ENCODE assay signal across 13 cellular contexts in the genomic region with DNA sequence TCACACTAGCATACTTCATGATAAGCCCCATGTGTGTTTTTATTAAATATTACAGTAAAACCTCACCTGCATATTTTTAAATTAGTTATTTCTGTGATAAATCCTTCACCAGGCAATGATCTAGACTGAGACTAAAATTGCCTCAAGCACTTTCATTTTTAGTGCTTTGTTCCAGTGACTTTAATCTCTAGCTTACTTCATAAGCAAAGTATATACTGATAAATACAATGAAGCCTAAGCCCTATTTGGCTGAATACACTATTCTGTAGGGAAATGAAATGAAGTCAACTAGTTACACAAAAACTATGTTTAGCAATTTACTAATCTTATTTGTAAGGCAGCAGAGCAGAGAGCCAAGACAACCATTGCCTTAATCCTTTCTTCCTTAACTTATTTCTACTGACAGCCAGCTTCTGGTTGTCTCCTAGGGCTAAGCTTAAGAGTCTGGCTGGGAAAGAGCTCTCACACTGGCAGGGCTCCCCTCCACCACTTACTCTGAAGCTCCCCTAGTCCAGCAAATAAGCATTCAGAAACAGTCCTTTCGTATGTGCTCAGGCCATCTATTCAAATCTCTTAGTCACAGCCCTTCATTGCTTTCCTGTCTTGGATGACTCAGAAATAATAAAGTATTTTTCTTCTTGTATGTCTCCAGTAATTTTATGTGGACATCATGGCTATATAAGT. TPM values are rescaled to one million over a fixed set of nuclear protein-coding genes. Genes with fewer than 3 reads are reported as not detected.
DNase-seq lines count a peak whose midpoint lies in the region; ATAC-seq and TF ChIP-seq lines count a peak whose summit lies in the region.
"Had no signal": no experiment of that assay in that cellular context is flagged by ENCODE, and none has a peak within 500 bp of the region (broad histone marks: within the 10 kb centered on the region; RNA-seq: fewer than 3 reads in every experiment).

No MANE protein-coding gene starts in this region.

- no peaks in the 10 kb centered on the region for H3K36me3 Mint-ChIP-seq in activated naive CD4-positive, alpha-beta T cell treated with anti-CD3 and anti-CD28 coated beads for 36 hours (ENCODE audit: low read depth)

- no peaks in the 10 kb centered on the region for H3K79me2 ChIP-seq in hepatocyte

- intact Hi-C loops in left cardiac atrium (cut with DNase I), result loop anchor here in 1 of 2 donors (10.0 kb wide), 1 partner anchor 296 kb away; no protein-coding TSS in a partner anchor
- intact Hi-C loops in Right ventricle myocardium superior (cut with DNase I), result no loop called here
- intact Hi-C loops in activated naive CD4-positive, alpha-beta T cell treated with anti-CD3 and anti-CD28 coated beads for 36 hours (cut with micrococcal nuclease), result no loop called here

- H3K4me1 Mint-ChIP-seq in activated naive CD4-positive, alpha-beta T cell treated with anti-CD3 and anti-CD28 coated beads for 36 hours (ENCODE audit: low read depth), result peaks cover 13% of the 10 kb centered on the region
- H3K4me1 Mint-ChIP-seq: B cell had no signal

- no peak overlapping the region for H2AFZ ChIP-seq in hepatocyte

- no peak overlapping the region for H3K27ac ChIP-seq in hepatocyte
- H3K27ac ChIP-seq: psoas muscle had no signal

- H3K27ac Mint-ChIP-seq in activated naive CD4-positive, alpha-beta T cell treated with anti-CD3 and anti-CD28 coated beads for 36 hours, result no peak overlapping the region
- H3K27ac Mint-ChIP-seq: B cell had no signal

- no peaks in the 10 kb centered on the region for H3K9me3 ChIP-seq in hepatocyte (ENCODE audit: low read depth)
- H3K9me3 ChIP-seq: psoas muscle had no signal

- no peak for DNase-seq in left cardiac atrium
- no peak for DNase-seq in Right ventricle myocardium superior
- peak; percentile 53 for DNase-seq in amniotic stem cell (lab: John Stamatoyannopoulos, UW)
- peak; percentile 15 for DNase-seq in hepatocyte (ENCODE audit: low spot score)
- DNase-seq in activated naive CD4-positive, alpha-beta T cell treated with anti-CD3 and anti-CD28 coated beads for 36 hours, result no peak
- no peak for DNase-seq in NCI-H526 (lab: John Stamatoyannopoulos, UW)
- no peak for DNase-seq in H7
- DNase-seq: activated T-cell treated with anti-CD3 and anti-CD28 coated beads, Interleukin-2, amount 50 U/mL, for 1 hour; cerebellar nuclear complex; NCI-H2081 treated with DMSO at 0.1 percent for 48 hours; psoas muscle had no signal

- no peaks in the 10 kb centered on the region for H3K27me3 ChIP-seq in hepatocyte
- peaks cover 12% of the 10 kb centered on the region; the same call in 1 of the 2 replicates for H3K27me3 ChIP-seq in H7 (ENCODE audit: control insufficient read depth, insufficient read depth, low read length)

- CTCF ChIA-PET in activated naive CD4-positive, alpha-beta T cell treated with anti-CD3 and anti-CD28 coated beads for 36 hours (lab: Charles Lee), result interaction anchor here (0.8 to 1.5 kb wide), 4 partner anchors 17 to 375 kb away, joined by 3 to 5 read pairs (median 4); no protein-coding TSS in a partner anchor

- no peak overlapping the region for H3K4me3 Mint-ChIP-seq in activated naive CD4-positive, alpha-beta T cell treated with anti-CD3 and anti-CD28 coated beads for 36 hours
- H3K4me3 Mint-ChIP-seq: B cell had no signal

- WGBS in hepatocyte (ENCODE audit: low lambda C conversion rate, missing lambda C conversion rate), result 55% methylated on average over 1 of the region's 1 CpG

- H3K9me2 ChIP-seq in hepatocyte (replicated peaks; ENCODE audit: insufficient read depth), result no peaks in the 10 kb centered on the region

- H4K20me1 ChIP-seq in hepatocyte (ENCODE audit: insufficient read depth, poor library complexity, severe bottlenecking), result no peaks in the 10 kb centered on the region

- ATAC-seq in left cardiac atrium, result peak; percentile 35 to 41
- no peak for ATAC-seq in Right ventricle myocardium superior (ENCODE audit: poor library complexity)
- ATAC-seq in GM18873 (IDR thresholded peaks at IDR 0.05; ENCODE audit: low FRiP score, unreplicated experiment), result no peak
- ATAC-seq: psoas muscle had no signal

- no peak for TF ChIP-seq CTCF in hepatocyte (IDR thresholded peaks at IDR 0.05; ENCODE audit: poor library complexity)

- H3K36me3 ChIP-seq in hepatocyte (replicated peaks; ENCODE audit: insufficient read depth, low read depth) (no peaks in the 10 kb centered on the region), H7 (replicated peaks; ENCODE audit: control insufficient read depth, insufficient read depth, low read length) (no peaks in the 10 kb centered on the region)

- H3K27me3 Mint-ChIP-seq in activated naive CD4-positive, alpha-beta T cell treated with anti-CD3 and anti-CD28 coated beads for 36 hours (ENCODE audit: low read depth), result peaks cover 11% of the 10 kb centered on the region

- no peaks in the 10 kb centered on the region for H3K4me1 ChIP-seq in hepatocyte (ENCODE audit: insufficient read depth)
- H3K4me1 ChIP-seq: psoas muscle had no signal

- H3K4me2 ChIP-seq in hepatocyte, result no peak overlapping the region

- H3K9me3 Mint-ChIP-seq in activated naive CD4-positive, alpha-beta T cell treated with anti-CD3 and anti-CD28 coated beads for 36 hours, result no peaks in the 10 kb centered on the region

- H3K4me3 ChIP-seq in hepatocyte (no peak overlapping the region), H7 (ENCODE audit: insufficient read depth, low read depth, low read length) (no peak overlapping the region)
- H3K4me3 ChIP-seq: psoas muscle had no signal

RNA-seq across cellular contexts. Expression of gene MTAP, which starts 31.4 kb away (rescaled TPM):
- total RNA-seq in left cardiac atrium (10 to 100 TPM; 19.6 to 21.3 TPM), Right ventricle myocardium superior (21.2 TPM), hepatocyte (18.9 and 38.8 TPM in 2 replicates)
- polyA plus RNA-seq in hepatocyte, result 15.9 and 21.2 TPM in 2 replicates
- total RNA-seq in activated naive CD4-positive, alpha-beta T cell treated with anti-CD3 and anti-CD28 coated beads for 36 hours, result 10 to 100 TPM; 59.0 to 66.4 TPM
- 34.0 and 38.3 TPM in 2 replicates for total RNA-seq in H7 (2014; rRNA removed; shearing (Covaris generic))

Comparison
In these comparisons a context has a peak if more than half of its experiments do, and no peak if none do; other contexts are left out.
1. ATAC-seq: peak in left cardiac atrium (2 of 2); none in Right ventricle myocardium superior (single experiment) and GM18873 (single experiment).
2. DNase-seq: peak in amniotic stem cell (single experiment) and hepatocyte (single experiment); none in left cardiac atrium (single experiment), Right ventricle myocardium superior (single experiment), activated naive CD4-positive, alpha-beta T cell treated with anti-CD3 and anti-CD28 coated beads for 36 hours (single experiment), NCI-H526 (0 of 2) and H7 (single experiment).